19 cellular contexts compared by ENCODE assay signal in the genomic region with DNA sequence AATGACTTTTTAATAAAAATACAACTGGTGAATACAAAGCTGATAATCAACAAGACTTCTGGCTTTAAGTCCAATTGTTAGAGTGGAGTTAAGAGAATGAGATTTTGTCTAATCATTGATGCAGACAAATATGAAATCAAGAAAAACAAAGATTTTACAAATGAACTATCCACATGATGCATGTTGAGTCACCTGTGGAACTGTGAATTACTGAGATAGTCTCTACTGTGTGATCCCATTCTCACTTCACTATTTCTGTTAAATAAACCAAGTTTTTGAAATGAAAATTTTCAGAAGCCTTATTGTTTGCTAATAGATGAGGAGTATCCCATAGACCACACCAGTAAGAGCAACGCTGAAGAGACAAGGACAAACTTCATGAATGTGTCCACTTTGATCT. TPM values are rescaled to one million over a fixed set of nuclear protein-coding genes. Genes with fewer than 3 reads are reported as not detected.
DNase-seq lines count a peak whose midpoint lies in the region; ATAC-seq, FAIRE-seq and TF ChIP-seq lines count a peak whose summit lies in the region.
"Had no signal": no experiment of that assay in that cellular context is flagged by ENCODE, and none has a peak within 500 bp of the region (broad histone marks: within the 10 kb centered on the region; RNA-seq: fewer than 3 reads in every experiment).

No MANE protein-coding gene starts in this region.

- TF ChIP-seq CTCF in D721Med (IDR thresholded peaks at IDR 0.05; ENCODE audit: insufficient read depth, missing control alignments) (no peak), OCI-LY3 (IDR thresholded peaks at IDR 0.05; ENCODE audit: low read depth, low read length) (no peak), natural killer cell (IDR thresholded peaks at IDR 0.05) (no peak)

- peak overlapping the region; percentile 24; the same call in 1 of the 2 replicates for H3K9ac ChIP-seq in OCI-LY3 (ENCODE audit: low read length)

- H3K27ac Mint-ChIP-seq in natural killer cell, result peak overlapping the region; percentile 78 to 85
- H3K27ac Mint-ChIP-seq: B cell had no signal

- intact Hi-C loops in natural killer cell (cut with micrococcal nuclease), result loop anchor here (1.0 to 2.0 kb wide), 2 partner anchors 10 to 45 kb away; no protein-coding TSS in a partner anchor

- peaks cover 6% of the 10 kb centered on the region for H3K36me3 ChIP-seq in OCI-LY3 (replicated peaks; ENCODE audit: low read depth, low read length)

- no peaks in the 10 kb centered on the region for H3K36me3 Mint-ChIP-seq in natural killer cell

- no peak overlapping the region for H2AFZ ChIP-seq in OCI-LY3 (ENCODE audit: low read depth, low read length)

- H3K27ac ChIP-seq in OCI-LY3 (ENCODE audit: low read length), result peak overlapping the region; percentile 53
- H3K27ac ChIP-seq: SK-N-MC had no signal

- no peaks in the 10 kb centered on the region for H4K20me1 ChIP-seq in OCI-LY3 (ENCODE audit: insufficient read depth, low read length)

- peak overlapping the region; percentile 42 for H3K4me3 ChIP-seq in OCI-LY3 (ENCODE audit: low read length)
- H3K4me3 ChIP-seq: SK-N-MC had no signal

- FAIRE-seq in D721Med (lab: Jason Lieb, UNC), result peak; percentile 11
- FAIRE-seq: A204.1 had no signal

- H3K4me3 Mint-ChIP-seq in natural killer cell, result peak overlapping the region; percentile 76
- H3K4me3 Mint-ChIP-seq: B cell, CD14-positive monocyte had no signal

- H3K9me3 Mint-ChIP-seq in natural killer cell, result no peaks in the 10 kb centered on the region
- H3K9me3 Mint-ChIP-seq: CD14-positive monocyte had no signal

- H3K27me3 ChIP-seq in OCI-LY3 (ENCODE audit: low read depth, low read length), result no peaks in the 10 kb centered on the region

- H3K9me3 ChIP-seq in OCI-LY3 (ENCODE audit: insufficient read depth, low read length), result no peaks in the 10 kb centered on the region

- DNase-seq in D721Med (ENCODE audit: insufficient read length, low spot score) (no peak), natural killer cell (no peak), UCSD-AML1 (lab: John Stamatoyannopoulos, UW; ENCODE audit: unreplicated experiment) (no peak)
- DNase-seq: KBM-7, NCI-H1105 treated with DMSO at 0.1 percent for 48 hours, NCI-H1694, NCI-H2081, NCI-H2171, NCI-H524 treated with DMSO at 0.1 percent for 48 hours, NCI-H82, SHP77 had no signal

- no peaks in the 10 kb centered on the region for H3K27me3 Mint-ChIP-seq in natural killer cell (ENCODE audit: low read depth in 2 of 2)
- H3K27me3 Mint-ChIP-seq: B cell had no signal

- H3K79me2 ChIP-seq in OCI-LY3 (ENCODE audit: low read length), result peaks cover 36% of the 10 kb centered on the region

- peak overlapping the region; percentile 74 for H3K4me2 ChIP-seq in OCI-LY3 (ENCODE audit: low read length)

- ATAC-seq in GM19351 (IDR thresholded peaks at IDR 0.05; ENCODE audit: unreplicated experiment) (peak; percentile 43), natural killer cell (no peak), HG03378 (IDR thresholded peaks at IDR 0.05; ENCODE audit: unreplicated experiment) (no peak), HG02852 (IDR thresholded peaks at IDR 0.05; ENCODE audit: unreplicated experiment) (no peak)

- H3K4me1 Mint-ChIP-seq in natural killer cell, result peaks cover 66 to 68% of the 10 kb centered on the region in 2 donors
- H3K4me1 Mint-ChIP-seq: B cell had no signal

- peaks cover 70% of the 10 kb centered on the region for H3K4me1 ChIP-seq in OCI-LY3 (ENCODE audit: low read length)

RNA-seq across cellular contexts. Expression of a gene that starts 8.4 kb away (rescaled TPM):
- total RNA-seq in natural killer cell, result 100 to 1,000 TPM; 182 to 275 (median 227) TPM
